14 cellular contexts compared by ENCODE assay signal in genomic region chr2:161096336-161096735, GRCh38.
A peak's percentile ranks its signal among the peaks of the same experiment; 100 is the strongest.
DNase-seq lines count a peak whose midpoint lies in the region; ATAC-seq and TF ChIP-seq lines count a peak whose summit lies in the region.
"Had no signal": no experiment of that assay in that cellular context is flagged by ENCODE, and none has a peak within 500 bp of the region (broad histone marks: within the 10 kb centered on the region; RNA-seq: fewer than 3 reads in every experiment).

No MANE protein-coding gene starts in this region.

- H3K27me3 Mint-ChIP-seq in MCF 10A (ENCODE audit: insufficient read depth, unreplicated experiment): no peaks in the 10 kb centered on the region
- H3K27me3 Mint-ChIP-seq: activated naive CD8-positive, alpha-beta T cell treated with anti-CD3 and anti-CD28 coated beads, Interleukin-2, amount 10 ng/mL, durations not matched to agents 7 days and 5 days had no signal

- CTCF ChIA-PET in MCF 10A (lab: Yijun Ruan, JAX): no interaction called here

- H3K36me3 Mint-ChIP-seq in MCF 10A (ENCODE audit: insufficient read depth, unreplicated experiment): no peaks in the 10 kb centered on the region

- DNase-seq in LHCN-M2 (ENCODE audit: low read depth) (peak; percentile 76), MCF 10A (ENCODE audit: unreplicated experiment) (peak; percentile 9), left cardiac atrium (no peak), skeletal muscle cell (ENCODE audit: low read depth) (peak; percentile 61), epidermal melanocyte (ENCODE audit: insufficient read length, low spot score) (no peak)
- DNase-seq: activated CD4-positive, alpha-beta T cell treated with anti-CD3 and anti-CD28 coated beads for 4 hours; activated naive CD8-positive, alpha-beta T cell treated with anti-CD3 and anti-CD28 coated beads, Interleukin-2, amount 10 ng/mL, durations not matched to agents 7 days and 5 days; activated T-cell treated with anti-CD3 and anti-CD28 coated beads, Interleukin-2, amount 50 U/mL, for 1 hour; esophagus squamous epithelium; midbrain; NCI-H748 treated with DMSO at 0.1 percent for 48 hours; stimulated activated CD4-positive, alpha-beta T cell treated with anti-CD3 and anti-CD28 coated beads, Interleukin-1b, Interleukin-23, amount 100 ng/mL, for 48 hours had no signal

- intact Hi-C loops in MCF 10A (cut with micrococcal nuclease): no loop called here
- intact Hi-C loops in left cardiac atrium (cut with DNase I): no loop called here

- POLR2A ChIA-PET in MCF 10A (lab: Yijun Ruan, JAX): interaction anchor here (1.0 to 1.4 kb wide), 2 partner anchors 9 to 14 kb away, joined by 3 to 4 read pairs; no protein-coding TSS in a partner anchor

- no peak overlapping the region for H3K4me3 Mint-ChIP-seq in MCF 10A (ENCODE audit: unreplicated experiment)
- H3K4me3 Mint-ChIP-seq: activated naive CD8-positive, alpha-beta T cell treated with anti-CD3 and anti-CD28 coated beads, Interleukin-2, amount 10 ng/mL, durations not matched to agents 7 days and 5 days had no signal

- no peak for TF ChIP-seq CTCF in MCF 10A (IDR thresholded peaks at IDR 0.05; ENCODE audit: unreplicated experiment)

- ATAC-seq in left cardiac atrium: peak; percentile 44 to 48
- ATAC-seq in HG03457 (IDR thresholded peaks at IDR 0.05; ENCODE audit: unreplicated experiment): no peak
- no peak for ATAC-seq in GM21360 (IDR thresholded peaks at IDR 0.05; ENCODE audit: unreplicated experiment)

- no peaks in the 10 kb centered on the region for H3K9me3 Mint-ChIP-seq in MCF 10A (ENCODE audit: unreplicated experiment)

- BruUV-seq in MCF 10A (replicated peaks; lab: Mats Ljungman, UMichigan): no TSS peak

- no peak overlapping the region for H3K4me3 ChIP-seq in skeletal muscle cell (ENCODE audit: low read depth, low read length)
- H3K4me3 ChIP-seq: esophagus squamous epithelium had no signal

- peak overlapping the region; percentile 59 for H3K27ac Mint-ChIP-seq in MCF 10A (ENCODE audit: low read depth, unreplicated experiment)
- H3K27ac Mint-ChIP-seq: activated naive CD8-positive, alpha-beta T cell treated with anti-CD3 and anti-CD28 coated beads, Interleukin-2, amount 10 ng/mL, durations not matched to agents 7 days and 5 days had no signal

- H3K4me1 Mint-ChIP-seq in MCF 10A (ENCODE audit: insufficient read depth, unreplicated experiment): peaks cover 11% of the 10 kb centered on the region

Comparison
In these comparisons a context has a peak if more than half of its experiments do, and no peak if none do; other contexts are left out.
1. DNase-seq: peak in LHCN-M2 (single experiment), MCF 10A (single experiment) and skeletal muscle cell (single experiment); none in left cardiac atrium (single experiment) and epidermal melanocyte (single experiment).
2. ATAC-seq: peak in left cardiac atrium (2 of 2); none in HG03457 (single experiment) and GM21360 (single experiment).